In the genomic region with DNA sequence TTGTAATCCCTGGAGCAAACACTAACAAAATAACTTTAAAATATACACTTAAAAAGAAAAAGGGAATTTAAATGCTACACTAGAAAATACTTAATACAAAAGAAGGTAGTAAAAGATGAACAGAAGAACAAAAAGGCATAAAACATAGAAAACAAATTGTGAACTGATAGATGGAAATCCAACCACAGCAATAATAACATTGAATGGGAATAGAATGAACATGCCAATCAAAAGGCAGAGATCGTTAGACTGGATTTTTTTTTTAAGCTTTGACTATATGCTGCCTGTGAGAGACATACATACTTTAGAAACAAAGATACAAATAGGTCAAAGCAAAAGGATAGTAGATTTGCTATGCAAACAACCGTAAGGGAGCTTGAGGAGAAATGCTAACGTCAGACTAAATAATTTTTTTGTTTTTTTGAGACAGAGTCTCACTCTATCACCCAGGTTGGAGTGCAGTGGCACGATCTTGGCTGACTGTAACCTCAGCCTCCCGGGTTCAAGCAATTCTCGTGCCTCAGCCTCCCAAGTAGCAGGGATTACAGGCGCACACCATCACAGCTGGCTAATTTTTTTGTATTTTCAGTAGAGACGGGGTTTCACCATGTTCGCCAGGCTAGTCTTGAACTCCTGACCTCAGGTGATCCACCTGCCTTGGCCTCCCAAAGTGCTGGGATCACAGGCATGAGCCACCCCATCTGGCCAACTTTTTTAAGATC, we compare ENCODE assay signal across 1 cellular context.
TF ChIP-seq lines count a peak whose summit lies in the region.

No MANE protein-coding gene starts in this region.

TF ChIP-seq in WTC11, 78 proteins besides CTCF, POLR2A, EP300 and RAD21 (continued from another document):
- TF ChIP-seq, protein P1, sequence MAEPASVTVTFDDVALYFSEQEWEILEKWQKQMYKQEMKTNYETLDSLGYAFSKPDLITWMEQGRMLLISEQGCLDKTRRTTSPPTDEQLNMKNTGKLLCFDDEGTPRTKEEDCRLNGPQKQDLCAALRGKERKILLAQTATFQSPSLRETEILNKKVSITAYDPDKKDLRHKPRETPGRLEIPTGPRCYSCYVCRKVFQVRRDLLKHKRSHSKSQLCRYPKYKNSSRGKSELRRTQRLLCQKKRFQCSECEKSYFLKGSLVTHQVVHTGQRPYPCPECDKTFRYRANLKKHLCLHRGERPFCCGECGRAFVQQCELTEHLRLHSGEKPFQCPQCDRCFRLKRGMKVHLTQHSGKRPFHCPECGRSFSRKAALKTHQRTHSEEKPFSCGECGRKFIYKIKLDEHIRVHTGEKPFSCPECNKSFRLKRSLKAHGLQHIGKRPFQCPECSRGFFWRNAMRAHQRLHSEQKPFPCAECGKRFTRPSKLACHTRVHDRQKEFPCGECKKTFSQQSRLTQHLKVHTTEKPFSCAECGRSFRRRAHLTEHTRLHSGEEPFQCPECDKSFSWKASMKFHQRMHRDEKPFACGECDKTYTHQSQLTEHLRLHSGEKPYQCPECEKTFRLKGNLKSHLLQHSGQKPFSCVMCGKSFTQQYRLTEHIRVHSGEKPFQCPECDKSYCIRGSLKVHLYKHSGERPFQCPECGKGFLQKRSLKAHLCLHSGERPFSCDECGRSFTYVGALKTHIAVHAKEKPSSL (CRISPR knock-in tag; conservative IDR thresholded peaks at IDR 0.05) = no peak
- TF ChIP-seq ESRRA (CRISPR knock-in tag; IDR thresholded peaks at IDR 0.05; ENCODE audit: borderline replicate concordance) (no peak), CBFB (CRISPR knock-in tag; IDR thresholded peaks at IDR 0.05; ENCODE audit: low read depth) (no peak)
